Comparison of ENCODE assay signal across 1 cellular context in the genomic region with DNA sequence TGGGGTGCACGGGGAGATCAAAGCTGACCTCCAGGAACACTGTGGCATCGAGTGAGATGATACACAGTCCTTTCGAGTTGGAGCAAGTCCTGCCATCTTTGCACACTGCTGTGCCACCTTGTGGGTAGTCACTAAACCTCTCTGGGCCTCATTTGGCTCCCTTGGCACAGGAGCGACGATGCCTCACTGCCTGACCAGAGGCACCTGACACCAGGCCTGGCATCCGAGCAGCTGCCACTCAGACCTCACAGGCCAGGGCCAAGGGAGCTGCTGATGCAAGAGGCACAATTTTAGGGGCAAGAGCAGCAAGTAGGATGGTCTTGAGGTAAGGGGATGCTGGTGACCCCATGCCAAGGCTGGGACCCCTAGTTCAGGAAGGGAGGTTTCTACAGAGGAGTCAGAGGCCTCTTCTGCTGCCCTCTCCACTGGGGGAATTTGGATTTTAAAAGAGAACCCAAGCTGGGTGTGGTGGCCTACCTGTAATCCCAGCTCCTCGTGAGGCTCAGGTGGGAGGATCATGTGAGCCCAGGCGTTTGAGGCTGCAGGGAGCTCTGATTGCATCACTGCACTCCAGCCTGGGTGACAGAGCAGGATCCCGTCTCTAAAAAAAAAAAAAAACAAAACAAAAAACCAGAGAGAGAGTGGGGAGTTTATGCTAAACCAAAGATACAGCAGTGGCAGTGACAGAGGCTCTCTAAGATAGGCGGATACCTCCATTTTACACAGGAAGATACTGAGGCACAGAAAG.
TF ChIP-seq lines count a peak whose summit lies in the region.

No MANE protein-coding gene starts in this region.

TF ChIP-seq in HepG2, 621 proteins besides CTCF, POLR2A, EP300 and RAD21:
- TF ChIP-seq ZNF768 (CRISPR knock-in tag; IDR thresholded peaks at IDR 0.05) (peak; percentile 100), ZMYM3 (CRISPR knock-in tag; IDR thresholded peaks at IDR 0.05) (peak; percentile 89), IKZF1 (IDR thresholded peaks at IDR 0.05) (no peak), ZNF788 (CRISPR knock-in tag; IDR thresholded peaks at IDR 0.05; ENCODE audit: borderline replicate concordance) (no peak), REXO4 (CRISPR knock-in tag; IDR thresholded peaks at IDR 0.05; ENCODE audit: borderline replicate concordance) (no peak), ZNF331 (CRISPR knock-in tag; IDR thresholded peaks at IDR 0.05) (no peak), GATA4 (IDR thresholded peaks at IDR 0.05; ENCODE audit: borderline replicate concordance, low read depth) (no peak), NFE2L2 (IDR thresholded peaks at IDR 0.05; ENCODE audit: low read length) (no peak), SOX5 (CRISPR knock-in tag; IDR thresholded peaks at IDR 0.05; ENCODE audit: borderline replicate concordance) (no peak), NR2F1 (CRISPR knock-in tag; IDR thresholded peaks at IDR 0.05) (no peak), FLYWCH1 (CRISPR knock-in tag; IDR thresholded peaks at IDR 0.05) (no peak), BRCA1 (CRISPR knock-in tag; IDR thresholded peaks at IDR 0.05) (no peak), ZSCAN31 (CRISPR knock-in tag; IDR thresholded peaks at IDR 0.05; ENCODE audit: low read depth) (no peak), KDM1A (CRISPR knock-in tag; IDR thresholded peaks at IDR 0.05) (0 out of 2 replicates have a peak, but pooled peaks have one; percentile 74), CHD4 (IDR thresholded peaks at IDR 0.05; ENCODE audit: borderline replicate concordance, low read length) (no peak), ZNF24 (IDR thresholded peaks at IDR 0.05) (no peak), MYC (CRISPR knock-in tag; IDR thresholded peaks at IDR 0.05; ENCODE audit: borderline replicate concordance) (0 out of 2 replicates have a peak, but pooled peaks have one; percentile 18), ZNF850 (CRISPR knock-in tag; conservative IDR thresholded peaks at IDR 0.05) (no peak), ZNF10 (CRISPR knock-in tag; IDR thresholded peaks at IDR 0.05; ENCODE audit: borderline replicate concordance, low read depth) (no peak), ZNF546 (CRISPR knock-in tag; conservative IDR thresholded peaks at IDR 0.05) (no peak), CEBPB (IDR thresholded peaks at IDR 0.05; ENCODE audit: borderline replicate concordance, low read depth, low read length) (peak; percentile 67; the same call in 1 of the 2 replicates), CEBPG (CRISPR knock-in tag; IDR thresholded peaks at IDR 0.05) (peak; percentile 73), DPF2 (CRISPR knock-in tag; IDR thresholded peaks at IDR 0.05; ENCODE audit: borderline replicate concordance, low read depth) (no peak)
- TF ChIP-seq, protein P1, sequence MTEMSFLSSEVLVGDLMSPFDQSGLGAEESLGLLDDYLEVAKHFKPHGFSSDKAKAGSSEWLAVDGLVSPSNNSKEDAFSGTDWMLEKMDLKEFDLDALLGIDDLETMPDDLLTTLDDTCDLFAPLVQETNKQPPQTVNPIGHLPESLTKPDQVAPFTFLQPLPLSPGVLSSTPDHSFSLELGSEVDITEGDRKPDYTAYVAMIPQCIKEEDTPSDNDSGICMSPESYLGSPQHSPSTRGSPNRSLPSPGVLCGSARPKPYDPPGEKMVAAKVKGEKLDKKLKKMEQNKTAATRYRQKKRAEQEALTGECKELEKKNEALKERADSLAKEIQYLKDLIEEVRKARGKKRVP (CRISPR knock-in tag; IDR thresholded peaks at IDR 0.05) = peak in 1 of 2 experiments; percentile 52; a peak in 1 of 4 replicates
- TF ChIP-seq, protein P2, sequence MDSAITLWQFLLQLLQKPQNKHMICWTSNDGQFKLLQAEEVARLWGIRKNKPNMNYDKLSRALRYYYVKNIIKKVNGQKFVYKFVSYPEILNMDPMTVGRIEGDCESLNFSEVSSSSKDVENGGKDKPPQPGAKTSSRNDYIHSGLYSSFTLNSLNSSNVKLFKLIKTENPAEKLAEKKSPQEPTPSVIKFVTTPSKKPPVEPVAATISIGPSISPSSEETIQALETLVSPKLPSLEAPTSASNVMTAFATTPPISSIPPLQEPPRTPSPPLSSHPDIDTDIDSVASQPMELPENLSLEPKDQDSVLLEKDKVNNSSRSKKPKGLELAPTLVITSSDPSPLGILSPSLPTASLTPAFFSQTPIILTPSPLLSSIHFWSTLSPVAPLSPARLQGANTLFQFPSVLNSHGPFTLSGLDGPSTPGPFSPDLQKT (CRISPR knock-in tag; IDR thresholded peaks at IDR 0.05; ENCODE audit: borderline replicate concordance) = no peak
- TF ChIP-seq, protein P3, sequence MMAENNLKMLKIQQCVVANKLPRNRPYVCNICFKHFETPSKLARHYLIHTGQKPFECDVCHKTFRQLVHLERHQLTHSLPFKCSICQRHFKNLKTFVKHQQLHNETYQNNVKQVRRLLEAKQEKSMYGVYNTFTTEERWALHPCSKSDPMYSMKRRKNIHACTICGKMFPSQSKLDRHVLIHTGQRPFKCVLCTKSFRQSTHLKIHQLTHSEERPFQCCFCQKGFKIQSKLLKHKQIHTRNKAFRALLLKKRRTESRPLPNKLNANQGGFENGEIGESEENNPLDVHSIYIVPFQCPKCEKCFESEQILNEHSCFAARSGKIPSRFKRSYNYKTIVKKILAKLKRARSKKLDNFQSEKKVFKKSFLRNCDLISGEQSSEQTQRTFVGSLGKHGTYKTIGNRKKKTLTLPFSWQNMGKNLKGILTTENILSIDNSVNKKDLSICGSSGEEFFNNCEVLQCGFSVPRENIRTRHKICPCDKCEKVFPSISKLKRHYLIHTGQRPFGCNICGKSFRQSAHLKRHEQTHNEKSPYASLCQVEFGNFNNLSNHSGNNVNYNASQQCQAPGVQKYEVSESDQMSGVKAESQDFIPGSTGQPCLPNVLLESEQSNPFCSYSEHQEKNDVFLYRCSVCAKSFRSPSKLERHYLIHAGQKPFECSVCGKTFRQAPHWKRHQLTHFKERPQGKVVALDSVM (CRISPR knock-in tag; IDR thresholded peaks at IDR 0.05) = peak; percentile 88
- TF ChIP-seq, protein P4, sequence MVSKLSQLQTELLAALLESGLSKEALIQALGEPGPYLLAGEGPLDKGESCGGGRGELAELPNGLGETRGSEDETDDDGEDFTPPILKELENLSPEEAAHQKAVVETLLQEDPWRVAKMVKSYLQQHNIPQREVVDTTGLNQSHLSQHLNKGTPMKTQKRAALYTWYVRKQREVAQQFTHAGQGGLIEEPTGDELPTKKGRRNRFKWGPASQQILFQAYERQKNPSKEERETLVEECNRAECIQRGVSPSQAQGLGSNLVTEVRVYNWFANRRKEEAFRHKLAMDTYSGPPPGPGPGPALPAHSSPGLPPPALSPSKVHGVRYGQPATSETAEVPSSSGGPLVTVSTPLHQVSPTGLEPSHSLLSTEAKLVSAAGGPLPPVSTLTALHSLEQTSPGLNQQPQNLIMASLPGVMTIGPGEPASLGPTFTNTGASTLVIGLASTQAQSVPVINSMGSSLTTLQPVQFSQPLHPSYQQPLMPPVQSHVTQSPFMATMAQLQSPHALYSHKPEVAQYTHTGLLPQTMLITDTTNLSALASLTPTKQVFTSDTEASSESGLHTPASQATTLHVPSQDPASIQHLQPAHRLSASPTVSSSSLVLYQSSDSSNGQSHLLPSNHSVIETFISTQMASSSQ (IDR thresholded peaks at IDR 0.05; ENCODE audit: low read depth) = no peak
- TF ChIP-seq, protein P4 (CRISPR knock-in tag; IDR thresholded peaks at IDR 0.05; ENCODE audit: borderline replicate concordance) = no peak
